Comparison of ENCODE assay signal across 1 cellular context in genomic region chr2:19901458-19902271, GRCh38.
A peak's percentile ranks its signal among the peaks of the same experiment; 100 is the strongest.
TF ChIP-seq lines count a peak whose summit lies in the region.

TSS of gene TTC32 (minus strand) at chr2:19901983. CDS start at chr2:19901854, 129 bp downstream.

TF ChIP-seq in GM12878, 131 proteins besides CTCF, POLR2A, EP300 and RAD21 (continued from another document and continues in another):
- TF ChIP-seq ZBED1 (IDR thresholded peaks at IDR 0.05; ENCODE audit: borderline replicate concordance) = peak; percentile 86
- TF ChIP-seq MTA2 (IDR thresholded peaks at IDR 0.05; ENCODE audit: low read depth) = no peak
- TF ChIP-seq RAD51 (IDR thresholded peaks at IDR 0.05) = no peak
- TF ChIP-seq PKNOX1 (IDR thresholded peaks at IDR 0.05) = peak; percentile 41; the same call in 1 of the 2 replicates
- peak; percentile 61; the same call in 1 of the 2 replicates for TF ChIP-seq ATF7 (IDR thresholded peaks at IDR 0.05; ENCODE audit: low read depth)
- no peak for TF ChIP-seq ZNF384 (IDR thresholded peaks at IDR 0.05; ENCODE audit: borderline replicate concordance, low read depth, low read length)
- no peak for TF ChIP-seq ZNF274 (IDR thresholded peaks at IDR 0.05; ENCODE audit: insufficient read depth, insufficient read length)
- TF ChIP-seq POLR2AphosphoS2 (IDR thresholded peaks at IDR 0.05; ENCODE audit: low read depth, low read length) = peak; percentile 75
- TF ChIP-seq SRF (IDR thresholded peaks at IDR 0.05; ENCODE audit: low read depth in 2 of 2, low read length in 2 of 2) = no peak
- no peak for TF ChIP-seq EZH2 (IDR thresholded peaks at IDR 0.05; ENCODE audit: borderline replicate concordance, control insufficient read depth, low read depth, low read length)
- no peak for TF ChIP-seq ZSCAN29 (IDR thresholded peaks at IDR 0.05)
- TF ChIP-seq GABPA (IDR thresholded peaks at IDR 0.05; ENCODE audit: low read depth) = no peak
- TF ChIP-seq POU2F2 (IDR thresholded peaks at IDR 0.05; ENCODE audit: borderline replicate concordance, low read depth, low read length) = peak; percentile 70; the same call in 1 of the 3 replicates
- TF ChIP-seq USF1 (IDR thresholded peaks at IDR 0.05; ENCODE audit: borderline replicate concordance, extremely low read length, insufficient read depth, low read depth, low read length) = no peak
- TF ChIP-seq NKRF (conservative IDR thresholded peaks at IDR 0.05) = peak; percentile 87
- peak; percentile 66 for TF ChIP-seq ZNF207 (IDR thresholded peaks at IDR 0.05; ENCODE audit: borderline replicate concordance)
- 0 out of 2 replicates have a peak, but pooled peaks have one; percentile 42 for TF ChIP-seq TBL1XR1 (IDR thresholded peaks at IDR 0.05; ENCODE audit: low read depth, low read length)
- no peak for TF ChIP-seq KAT2A (conservative IDR thresholded peaks at IDR 0.05; ENCODE audit: control insufficient read depth, low read depth, low read length)
- 0 out of 2 replicates have a peak, but pooled peaks have one; percentile 33 for TF ChIP-seq CREM (IDR thresholded peaks at IDR 0.05; ENCODE audit: low read depth)
- TF ChIP-seq CHD1 (IDR thresholded peaks at IDR 0.05; ENCODE audit: low read depth, low read length) = 0 out of 2 replicates have a peak, but pooled peaks have one; percentile 25
- TF ChIP-seq BCL11A (IDR thresholded peaks at IDR 0.05; ENCODE audit: low read depth, low read length) = peak; percentile 9; the same call in 1 of the 2 replicates
- TF ChIP-seq CBFB (IDR thresholded peaks at IDR 0.05; ENCODE audit: low read depth) = peak; percentile 98
- no peak; the same call in 1 of the 2 replicates for TF ChIP-seq JUNB (IDR thresholded peaks at IDR 0.05)
- 0 out of 2 replicates have a peak, but pooled peaks have one; percentile 9 for TF ChIP-seq MEF2A (IDR thresholded peaks at IDR 0.05; ENCODE audit: insufficient read depth, low read depth, low read length)
- TF ChIP-seq KLF5 (IDR thresholded peaks at IDR 0.05; ENCODE audit: partially characterized antibody) = peak; percentile 54
- 0 out of 2 replicates have a peak, but pooled peaks have one; percentile 46 for TF ChIP-seq GATAD2B (conservative IDR thresholded peaks at IDR 0.05; ENCODE audit: low read depth)
- TF ChIP-seq NFIC (IDR thresholded peaks at IDR 0.05; ENCODE audit: low read depth, low read length) = no peak; the same call in 1 of the 2 replicates
- TF ChIP-seq RB1 (IDR thresholded peaks at IDR 0.05; ENCODE audit: borderline replicate concordance) = no peak; the same call in 1 of the 2 replicates
- peak; percentile 54; the same call in 1 of the 2 replicates for TF ChIP-seq ZNF687 (IDR thresholded peaks at IDR 0.05)
- no peak; the same call in 1 of the 2 replicates for TF ChIP-seq REST (IDR thresholded peaks at IDR 0.05; ENCODE audit: low read depth, low read length)
- peak; percentile 95 for TF ChIP-seq NR2F1 (conservative IDR thresholded peaks at IDR 0.05)
- TF ChIP-seq NFXL1 (IDR thresholded peaks at IDR 0.05; ENCODE audit: borderline replicate concordance) = no peak
- 0 out of 2 replicates have a peak, but pooled peaks have one; percentile 41 for TF ChIP-seq MYB (IDR thresholded peaks at IDR 0.05; ENCODE audit: borderline replicate concordance, low read depth, low read length)
- no peak for TF ChIP-seq BMI1 (IDR thresholded peaks at IDR 0.05; ENCODE audit: borderline replicate concordance)
- 0 out of 2 replicates have a peak, but pooled peaks have one; percentile 45 for TF ChIP-seq HSF1 (IDR thresholded peaks at IDR 0.05; ENCODE audit: low read depth, low read length)
- no peak for TF ChIP-seq JUND (IDR thresholded peaks at IDR 0.05; ENCODE audit: low read depth, low read length)
- TF ChIP-seq CHD2 (IDR thresholded peaks at IDR 0.05; ENCODE audit: borderline replicate concordance, low read depth, low read length) = peak; percentile 98
- TF ChIP-seq IRF4 (IDR thresholded peaks at IDR 0.05; ENCODE audit: low read depth, low read length) = peak; percentile 67; the same call in 1 of the 2 replicates
- TF ChIP-seq ATF2 (IDR thresholded peaks at IDR 0.05; ENCODE audit: low read length) = peak; percentile 83
- 0 out of 2 replicates have a peak, but pooled peaks have one; percentile 27 for TF ChIP-seq MLLT1 (IDR thresholded peaks at IDR 0.05)
- peak; percentile 24 for TF ChIP-seq SKIL (IDR thresholded peaks at IDR 0.05; ENCODE audit: low read depth, poor library complexity, severe bottlenecking)
- TF ChIP-seq CBX5 (IDR thresholded peaks at IDR 0.05; ENCODE audit: low read depth) = peak; percentile 82; the same call in 1 of the 2 replicates
- no peak for TF ChIP-seq HDAC6 (IDR thresholded peaks at IDR 0.05; ENCODE audit: unreplicated experiment)
- peak; percentile 73; the same call in 1 of the 2 replicates for TF ChIP-seq ASH2L (IDR thresholded peaks at IDR 0.05; ENCODE audit: borderline replicate concordance, low read depth)
